ENCODE assay signal across 26 cellular contexts in genomic region chr10:69074532-69074931, GRCh38. TPM values are rescaled to one million over a fixed set of nuclear protein-coding genes. Genes with fewer than 3 reads are reported as not detected.
"Had no signal": no experiment of that assay in that cellular context is flagged by ENCODE, and none has a peak within 500 bp of the region (broad histone marks: within the 10 kb centered on the region; RNA-seq: fewer than 3 reads in every experiment).

No MANE protein-coding gene starts in this region.

- H3K27ac ChIP-seq: dorsolateral prefrontal cortex, gastrocnemius medialis, hepatocyte, parathyroid adenoma, prostate gland, right atrium auricular region, thoracic aorta, tibial nerve had no signal

- ATAC-seq: gastrocnemius medialis; heart left ventricle; left lobe of liver; mucosa of descending colon; natural killer cell treated with Interleukin-12 subunit alpha and Interleukin-12 subunit beta and Interleukin-15 and Interleukin-18, amount 100 ng/mL, for 72 hours; sciatic nerve; stimulated activated memory B cell treated with anti-CD40 and anti-IgM and Interleukin-4, amounts not matched to agents 10 μg/mL and 1 μg/mL and 100 μg/mL, for 72 hours had no signal

- H2AFZ ChIP-seq: hepatocyte, parathyroid adenoma had no signal

- H3K79me2 ChIP-seq: hepatocyte, parathyroid adenoma had no signal

- FAIRE-seq: kidney, urothelium cell line had no signal

- H3K27me3 ChIP-seq: gastrocnemius medialis, heart left ventricle, hepatocyte, right atrium auricular region, tibial nerve, upper lobe of left lung had no signal

- DNase-seq: cortex of kidney; dorsolateral prefrontal cortex; effector CD4-positive, alpha-beta T cell; gastrocnemius medialis; heart left ventricle; kidney; mucosa of descending colon; naive B cell; stimulated activated CD4-positive, alpha-beta T cell treated with anti-CD3 and anti-CD28 coated beads, Interleukin-2, amount 100 ng/mL, for 24 hours; stimulated activated CD4-positive, alpha-beta T cell treated with anti-CD3 and anti-CD28 coated beads, Interleukin-4, amount 100 ng/mL, for 24 hours; upper lobe of left lung had no signal

- H3K27me3 Mint-ChIP-seq: memory B cell; naive B cell; natural killer cell treated with Interleukin-12 subunit alpha and Interleukin-12 subunit beta and Interleukin-15 and Interleukin-18, amount 100 ng/mL, for 72 hours; stimulated activated memory B cell treated with anti-CD40 and anti-IgM and Interleukin-4, amounts not matched to agents 10 μg/mL and 1 μg/mL and 100 μg/mL, for 72 hours; stimulated activated naive CD8-positive, alpha-beta T cell treated with anti-CD3 and anti-CD28 coated beads, Interleukin-15, Interleukin-2, amounts not matched to agents 100 ng/mL and 50 ng/mL, for 24 hours had no signal

- H3K4me1 ChIP-seq: gastrocnemius medialis, parathyroid adenoma, prostate gland, right atrium auricular region, tibial nerve had no signal

- H3K36me3 Mint-ChIP-seq: memory B cell; naive B cell; natural killer cell treated with Interleukin-12 subunit alpha and Interleukin-12 subunit beta and Interleukin-15 and Interleukin-18, amount 100 ng/mL, for 72 hours; stimulated activated memory B cell treated with anti-CD40 and anti-IgM and Interleukin-4, amounts not matched to agents 10 μg/mL and 1 μg/mL and 100 μg/mL, for 72 hours had no signal

- H3K27ac Mint-ChIP-seq: memory B cell; stimulated activated memory B cell treated with anti-CD40 and anti-IgM and Interleukin-4, amounts not matched to agents 10 μg/mL and 1 μg/mL and 100 μg/mL, for 72 hours; stimulated activated naive CD8-positive, alpha-beta T cell treated with anti-CD3 and anti-CD28 coated beads, Interleukin-15, Interleukin-2, amounts not matched to agents 100 ng/mL and 50 ng/mL, for 24 hours had no signal

- H3K9me3 Mint-ChIP-seq: memory B cell; naive B cell; natural killer cell treated with Interleukin-12 subunit alpha and Interleukin-12 subunit beta and Interleukin-15 and Interleukin-18, amount 100 ng/mL, for 72 hours; neural crest cell; stimulated activated memory B cell treated with anti-CD40 and anti-IgM and Interleukin-4, amounts not matched to agents 10 μg/mL and 1 μg/mL and 100 μg/mL, for 72 hours; stimulated activated naive CD8-positive, alpha-beta T cell treated with anti-CD3 and anti-CD28 coated beads, Interleukin-15, Interleukin-2, amounts not matched to agents 100 ng/mL and 50 ng/mL, for 24 hours had no signal

- H3K9ac ChIP-seq: parathyroid adenoma had no signal

- H3K4me2 ChIP-seq: hepatocyte had no signal

- H3K4me3 Mint-ChIP-seq: memory B cell; naive B cell; natural killer cell treated with Interleukin-12 subunit alpha and Interleukin-12 subunit beta and Interleukin-15 and Interleukin-18, amount 100 ng/mL, for 72 hours; neural crest cell; stimulated activated memory B cell treated with anti-CD40 and anti-IgM and Interleukin-4, amounts not matched to agents 10 μg/mL and 1 μg/mL and 100 μg/mL, for 72 hours; stimulated activated naive CD8-positive, alpha-beta T cell treated with anti-CD3 and anti-CD28 coated beads, Interleukin-15, Interleukin-2, amounts not matched to agents 100 ng/mL and 50 ng/mL, for 24 hours had no signal

- H3K9me3 ChIP-seq: gastrocnemius medialis, heart left ventricle, mucosa of descending colon, prostate gland, right atrium auricular region, thoracic aorta, tibial nerve, upper lobe of left lung had no signal

- H3K4me3 ChIP-seq: dorsolateral prefrontal cortex, gastrocnemius medialis, heart left ventricle, hepatocyte, lung, mucosa of descending colon, prostate gland, right atrium auricular region, thoracic aorta, tibial nerve, upper lobe of left lung had no signal

- H3K4me1 Mint-ChIP-seq: memory B cell; naive B cell; neural crest cell; stimulated activated memory B cell treated with anti-CD40 and anti-IgM and Interleukin-4, amounts not matched to agents 10 μg/mL and 1 μg/mL and 100 μg/mL, for 72 hours had no signal

- H3K36me3 ChIP-seq: gastrocnemius medialis, heart left ventricle, prostate gland, right atrium auricular region, thoracic aorta, tibial nerve, upper lobe of left lung had no signal

RNA-seq across cellular contexts. Expression of gene SRGN, which starts 13.4 kb away (rescaled TPM):
- total RNA-seq: neural crest cell had no signal
